ENCODE assay signal across 19 cellular contexts in the genomic region with DNA sequence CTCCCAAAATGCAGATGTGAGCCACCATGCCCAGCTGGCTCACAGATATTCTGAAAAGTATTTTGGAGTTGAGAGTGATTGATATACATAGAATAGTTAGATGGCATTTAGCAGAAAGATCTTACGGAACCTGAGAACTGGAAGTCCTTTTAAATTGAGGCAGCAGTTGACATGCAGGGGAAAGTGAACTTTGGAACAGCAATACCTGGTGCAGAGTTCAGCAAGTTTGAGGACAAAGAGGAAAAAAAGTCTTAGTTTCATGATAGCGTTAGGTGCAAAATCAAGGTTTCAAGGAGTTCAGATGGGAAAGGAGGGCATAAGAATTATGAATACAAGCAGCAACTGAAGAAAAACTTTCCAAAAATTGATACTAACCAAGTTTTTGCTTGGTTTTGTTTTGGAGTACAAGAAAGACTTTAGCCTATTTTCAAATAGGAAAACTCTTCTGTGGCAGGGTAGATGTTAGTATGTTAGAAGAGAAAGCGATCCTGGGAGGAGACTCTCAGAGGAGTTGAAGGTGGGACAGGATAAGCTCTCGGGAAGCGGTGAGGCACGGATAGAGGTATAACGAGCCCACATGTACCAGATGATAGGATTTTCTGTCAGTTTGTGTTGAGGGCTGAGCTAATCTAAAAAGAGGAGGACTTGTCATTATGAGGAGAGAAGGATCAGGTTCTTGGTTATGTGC.
"Had no signal": no experiment of that assay in that cellular context is flagged by ENCODE, and none has a peak within 500 bp of the region (broad histone marks: within the 10 kb centered on the region; RNA-seq: fewer than 3 reads in every experiment).

No MANE protein-coding gene starts in this region.

- DNase-seq: colonic mucosa; dermis blood vessel endothelial cell; esophagus squamous epithelium; foreskin fibroblast; glutamatergic neuron; immature natural killer cell; left ventricle myocardium inferior; naive thymus-derived CD8-positive, alpha-beta T cell; ovary; right cardiac atrium; stimulated activated CD4-positive, alpha-beta T cell treated with anti-CD3 and anti-CD28 coated beads, Interleukin-2, amount 100 ng/mL, for 48 hours; stimulated activated naive CD4-positive, alpha-beta T cell treated with Interleukin-2 at 50 U/mL for 16 hours; testis; upper lobe of right lung had no signal

- H3K4me2 ChIP-seq: smooth muscle cell had no signal

- H3K4me3 Mint-ChIP-seq: immature natural killer cell; naive thymus-derived CD8-positive, alpha-beta T cell; neural crest cell had no signal

- H3K9me3 Mint-ChIP-seq: immature natural killer cell; naive thymus-derived CD8-positive, alpha-beta T cell; neural crest cell had no signal

- H3K27ac ChIP-seq: colonic mucosa, esophagus squamous epithelium, gastroesophageal sphincter, left ventricle myocardium inferior, ovary, tibial nerve, upper lobe of right lung, vagina had no signal

- H3K27me3 ChIP-seq: colonic mucosa, esophagus squamous epithelium, gastroesophageal sphincter, ovary, testis, tibial nerve, upper lobe of right lung, vagina had no signal

- H3K27me3 Mint-ChIP-seq: naive thymus-derived CD8-positive, alpha-beta T cell had no signal

- H3K27ac Mint-ChIP-seq: immature natural killer cell had no signal

- ATAC-seq: gastroesophageal sphincter; naive thymus-derived CD8-positive, alpha-beta T cell; right cardiac atrium; upper lobe of right lung had no signal

- H3K4me1 ChIP-seq: colonic mucosa, esophagus squamous epithelium, gastroesophageal sphincter, left ventricle myocardium inferior, testis, tibial nerve, upper lobe of right lung, vagina had no signal

- H3K36me3 ChIP-seq: ovary had no signal

- H3K4me1 Mint-ChIP-seq: immature natural killer cell; naive thymus-derived CD8-positive, alpha-beta T cell; neural crest cell had no signal

- H3K4me3 ChIP-seq: colonic mucosa, esophagus squamous epithelium, gastroesophageal sphincter, left ventricle myocardium inferior, ovary, smooth muscle cell, testis, tibial nerve, upper lobe of right lung, vagina had no signal
